ENCODE assay signal across 1 cellular context in genomic region chr21:42236014-42236413, GRCh38.
TF ChIP-seq lines count a peak whose summit lies in the region.

No MANE protein-coding gene starts in this region.

TF ChIP-seq in WTC11, 78 proteins besides CTCF, POLR2A, EP300 and RAD21 (continued from another document):
- no peak for TF ChIP-seq ARID4B (CRISPR knock-in tag; IDR thresholded peaks at IDR 0.05; ENCODE audit: borderline replicate concordance)
- no peak for TF ChIP-seq RORB (CRISPR knock-in tag; IDR thresholded peaks at IDR 0.05)
- no peak for TF ChIP-seq PRRX2 (CRISPR knock-in tag; IDR thresholded peaks at IDR 0.05)
- no peak for TF ChIP-seq ZNF671 (CRISPR knock-in tag; IDR thresholded peaks at IDR 0.05)
- no peak for TF ChIP-seq E2F4 (CRISPR knock-in tag; IDR thresholded peaks at IDR 0.05; ENCODE audit: borderline replicate concordance, low read depth)
- TF ChIP-seq ZNF263 (CRISPR knock-in tag; IDR thresholded peaks at IDR 0.05; ENCODE audit: low read depth), result no peak
- no peak for TF ChIP-seq ATF1 (CRISPR knock-in tag; IDR thresholded peaks at IDR 0.05)
- no peak for TF ChIP-seq OVOL2 (CRISPR knock-in tag; IDR thresholded peaks at IDR 0.05; ENCODE audit: borderline replicate concordance)
- TF ChIP-seq ZBTB21 (CRISPR knock-in tag; IDR thresholded peaks at IDR 0.05; ENCODE audit: borderline replicate concordance), result no peak
